Comparison of ENCODE assay signal across 8 cellular contexts in the genomic region with DNA sequence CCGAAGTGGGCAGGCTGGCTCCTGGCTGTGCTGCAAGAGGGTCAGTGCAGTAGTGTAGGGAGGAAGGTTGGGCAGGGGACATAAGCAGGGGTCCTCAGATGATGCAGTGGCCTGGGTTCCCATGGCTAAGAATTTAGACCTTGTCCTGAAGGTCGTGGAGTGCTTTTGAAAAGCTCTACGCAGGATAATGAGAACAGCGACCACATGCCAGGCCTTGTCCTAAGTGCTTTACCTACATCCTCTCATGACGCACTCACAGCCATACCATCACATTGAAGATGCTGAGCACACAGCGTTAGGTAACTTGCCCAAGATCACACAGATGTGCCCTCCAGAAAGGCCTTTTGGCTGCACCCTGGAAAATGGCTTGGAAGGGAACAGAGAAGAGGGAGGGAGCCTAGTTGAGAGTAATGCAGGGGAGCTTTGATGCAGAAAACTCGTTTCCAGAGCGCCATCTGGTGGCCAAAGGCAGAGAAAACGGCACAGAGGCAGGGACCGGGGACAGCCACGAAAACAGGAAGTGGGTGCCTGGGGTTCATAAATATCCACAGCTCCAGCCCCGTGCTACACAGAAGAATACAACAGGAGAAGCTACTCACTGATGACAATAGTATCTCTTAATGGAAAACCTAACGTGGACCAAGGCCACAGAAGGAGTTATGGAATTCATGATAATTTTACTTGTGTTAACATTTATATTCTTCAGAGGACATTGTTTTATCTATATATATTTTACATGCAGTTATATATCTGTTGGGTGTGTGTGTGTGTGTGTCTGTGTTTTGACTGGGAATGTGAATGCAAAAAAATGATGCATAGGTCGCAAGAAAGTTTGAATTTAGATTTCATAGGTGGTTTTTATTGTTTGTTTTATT. TPM values are rescaled to one million over a fixed set of nuclear protein-coding genes. Genes with fewer than 3 reads are reported as not detected.
DNase-seq lines count a peak whose midpoint lies in the region; ATAC-seq, FAIRE-seq and TF ChIP-seq lines count a peak whose summit lies in the region.

No MANE protein-coding gene starts in this region.

- peak; percentile 98 for FAIRE-seq in GM19239 (lab: Jason Lieb, UNC)

- H3K27ac ChIP-seq in liver (ENCODE audit: low read depth in 1 of 2, low read length in 2 of 2), result no peak overlapping the region

- H3K27me3 ChIP-seq in liver (ENCODE audit: control insufficient read depth in 4 of 4, insufficient read depth in 4 of 4, low read length in 3 of 4), result no peaks in the 10 kb centered on the region

- peak in 13 of 14 donors; percentile 14 to 89 (median 82) for DNase-seq in C1 segment of cervical spinal cord (lab: John Stamatoyannopoulos, UW)
- peak; percentile 72 for DNase-seq in GM19239 (ENCODE audit: insufficient read length, low spot score)
- DNase-seq in NCI-H345 treated with DMSO at 0.1 percent for 48 hours (lab: John Stamatoyannopoulos, UW; ENCODE audit: unreplicated experiment), result peak; percentile 81
- peak; percentile 88 for DNase-seq in activated CD4-positive, CD25-positive, alpha-beta regulatory T cell treated with anti-CD3 and anti-CD28 coated beads, Interleukin-2, amount 50 U/mL, for 72 hours
- peak; percentile 89 for DNase-seq in cerebellum (ENCODE audit: low spot score)
- peak; percentile 72 to 83 (median 73) for DNase-seq in stimulated activated CD4-positive, alpha-beta T cell treated with anti-CD3 and anti-CD28 coated beads, TNF-alpha, amount 100 ng/mL, for 4 hours (ENCODE audit: low read depth in 3 of 3)

- no peak overlapping the region for H3K4me3 ChIP-seq in liver (ENCODE audit: low read depth in 1 of 3, low read length in 3 of 3)

- H3K9ac ChIP-seq in liver (ENCODE audit: low read depth in 1 of 2, low read length in 2 of 2), result no peak overlapping the region

- peak; percentile 89 for TF ChIP-seq CTCF in liver (IDR thresholded peaks at IDR 0.05; ENCODE audit: low read depth, low read length, missing input control)

- peak; percentile 94 for ATAC-seq in HG03354 (IDR thresholded peaks at IDR 0.05; ENCODE audit: poor library complexity, severe bottlenecking, unreplicated experiment)

- WGBS in liver, result 29% methylated on average over 14 of the region's 14 CpGs

- peaks cover 0 to 16% (median 5%) of the 10 kb centered on the region in 4 donors for H3K4me1 ChIP-seq in liver (ENCODE audit: control insufficient read depth in 4 of 4, insufficient read depth in 4 of 4, low read length in 3 of 4)

- H3K36me3 ChIP-seq in liver (ENCODE audit: control insufficient read depth in 4 of 4, insufficient read depth in 3 of 4, low read depth in 1 of 4, low read length in 3 of 4), result no peaks in the 10 kb centered on the region

- peak; percentile 94 to 97 for TF ChIP-seq RAD21 in liver (IDR thresholded peaks at IDR 0.05)

- no peaks in the 10 kb centered on the region for H3K9me3 ChIP-seq in liver (ENCODE audit: control insufficient read depth in 4 of 4, low read length in 3 of 4)

TF ChIP-seq in liver, 16 proteins besides CTCF, POLR2A, EP300 and RAD21:
- TF ChIP-seq EGR1 (IDR thresholded peaks at IDR 0.05; ENCODE audit: low read depth in 2 of 2) (no peak), NR2F2 (IDR thresholded peaks at IDR 0.05) (no peak), FOXA1 (IDR thresholded peaks at IDR 0.05) (no peak), FOXA2 (IDR thresholded peaks at IDR 0.05) (no peak), TAF1 (conservative IDR thresholded peaks at IDR 0.05) (no peak), HNF4G (IDR thresholded peaks at IDR 0.05) (no peak), YY1 (IDR thresholded peaks at IDR 0.05) (no peak), SP1 (IDR thresholded peaks at IDR 0.05) (no peak), JUND (IDR thresholded peaks at IDR 0.05) (no peak), GABPA (IDR thresholded peaks at IDR 0.05 in 1 of 2, conservative IDR thresholded peaks at IDR 0.05 in 1 of 2) (peak in 1 of 2 donors; percentile 38), RXRA (IDR thresholded peaks at IDR 0.05) (peak; percentile 11 to 12), HNF4A (conservative IDR thresholded peaks at IDR 0.05) (peak in 1 of 2 donors; percentile 11)
- TF ChIP-seq, protein P1, sequence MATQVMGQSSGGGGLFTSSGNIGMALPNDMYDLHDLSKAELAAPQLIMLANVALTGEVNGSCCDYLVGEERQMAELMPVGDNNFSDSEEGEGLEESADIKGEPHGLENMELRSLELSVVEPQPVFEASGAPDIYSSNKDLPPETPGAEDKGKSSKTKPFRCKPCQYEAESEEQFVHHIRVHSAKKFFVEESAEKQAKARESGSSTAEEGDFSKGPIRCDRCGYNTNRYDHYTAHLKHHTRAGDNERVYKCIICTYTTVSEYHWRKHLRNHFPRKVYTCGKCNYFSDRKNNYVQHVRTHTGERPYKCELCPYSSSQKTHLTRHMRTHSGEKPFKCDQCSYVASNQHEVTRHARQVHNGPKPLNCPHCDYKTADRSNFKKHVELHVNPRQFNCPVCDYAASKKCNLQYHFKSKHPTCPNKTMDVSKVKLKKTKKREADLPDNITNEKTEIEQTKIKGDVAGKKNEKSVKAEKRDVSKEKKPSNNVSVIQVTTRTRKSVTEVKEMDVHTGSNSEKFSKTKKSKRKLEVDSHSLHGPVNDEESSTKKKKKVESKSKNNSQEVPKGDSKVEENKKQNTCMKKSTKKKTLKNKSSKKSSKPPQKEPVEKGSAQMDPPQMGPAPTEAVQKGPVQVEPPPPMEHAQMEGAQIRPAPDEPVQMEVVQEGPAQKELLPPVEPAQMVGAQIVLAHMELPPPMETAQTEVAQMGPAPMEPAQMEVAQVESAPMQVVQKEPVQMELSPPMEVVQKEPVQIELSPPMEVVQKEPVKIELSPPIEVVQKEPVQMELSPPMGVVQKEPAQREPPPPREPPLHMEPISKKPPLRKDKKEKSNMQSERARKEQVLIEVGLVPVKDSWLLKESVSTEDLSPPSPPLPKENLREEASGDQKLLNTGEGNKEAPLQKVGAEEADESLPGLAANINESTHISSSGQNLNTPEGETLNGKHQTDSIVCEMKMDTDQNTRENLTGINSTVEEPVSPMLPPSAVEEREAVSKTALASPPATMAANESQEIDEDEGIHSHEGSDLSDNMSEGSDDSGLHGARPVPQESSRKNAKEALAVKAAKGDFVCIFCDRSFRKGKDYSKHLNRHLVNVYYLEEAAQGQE (IDR thresholded peaks at IDR 0.05), result peak; percentile 31
- TF ChIP-seq, protein P2, sequence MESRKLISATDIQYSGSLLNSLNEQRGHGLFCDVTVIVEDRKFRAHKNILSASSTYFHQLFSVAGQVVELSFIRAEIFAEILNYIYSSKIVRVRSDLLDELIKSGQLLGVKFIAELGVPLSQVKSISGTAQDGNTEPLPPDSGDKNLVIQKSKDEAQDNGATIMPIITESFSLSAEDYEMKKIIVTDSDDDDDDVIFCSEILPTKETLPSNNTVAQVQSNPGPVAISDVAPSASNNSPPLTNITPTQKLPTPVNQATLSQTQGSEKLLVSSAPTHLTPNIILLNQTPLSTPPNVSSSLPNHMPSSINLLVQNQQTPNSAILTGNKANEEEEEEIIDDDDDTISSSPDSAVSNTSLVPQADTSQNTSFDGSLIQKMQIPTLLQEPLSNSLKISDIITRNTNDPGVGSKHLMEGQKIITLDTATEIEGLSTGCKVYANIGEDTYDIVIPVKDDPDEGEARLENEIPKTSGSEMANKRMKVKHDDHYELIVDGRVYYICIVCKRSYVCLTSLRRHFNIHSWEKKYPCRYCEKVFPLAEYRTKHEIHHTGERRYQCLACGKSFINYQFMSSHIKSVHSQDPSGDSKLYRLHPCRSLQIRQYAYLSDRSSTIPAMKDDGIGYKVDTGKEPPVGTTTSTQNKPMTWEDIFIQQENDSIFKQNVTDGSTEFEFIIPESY (IDR thresholded peaks at IDR 0.05), result no peak
- TF ChIP-seq, protein P3, sequence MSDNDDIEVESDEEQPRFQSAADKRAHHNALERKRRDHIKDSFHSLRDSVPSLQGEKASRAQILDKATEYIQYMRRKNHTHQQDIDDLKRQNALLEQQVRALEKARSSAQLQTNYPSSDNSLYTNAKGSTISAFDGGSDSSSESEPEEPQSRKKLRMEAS (IDR thresholded peaks at IDR 0.05), result no peak
- TF ChIP-seq, protein P4, sequence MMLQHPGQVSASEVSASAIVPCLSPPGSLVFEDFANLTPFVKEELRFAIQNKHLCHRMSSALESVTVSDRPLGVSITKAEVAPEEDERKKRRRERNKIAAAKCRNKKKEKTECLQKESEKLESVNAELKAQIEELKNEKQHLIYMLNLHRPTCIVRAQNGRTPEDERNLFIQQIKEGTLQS (IDR thresholded peaks at IDR 0.05), result no peak

RNA-seq across cellular contexts. Expression of a gene that starts 2.7 kb away (rescaled TPM):
- total RNA-seq in cerebellum, result 4.2 TPM
- 1 to 10 TPM; 4.8 to 4.9 TPM for total RNA-seq in liver
- polyA plus RNA-seq in liver, result 1 to 10 TPM in 1 of 2 donors, under 1 TPM in 1; 0.74 to 2.7 TPM

RNA-seq across cellular contexts. Expression of a gene that starts 8.2 kb away (rescaled TPM):
- 48.8 TPM for total RNA-seq in cerebellum
- total RNA-seq in liver, result 10 to 100 TPM; 35.5 to 50.6 TPM
- polyA plus RNA-seq in liver, result 10 to 100 TPM; 22.9 to 29.5 TPM

RNA-seq across cellular contexts. Expression of a gene that starts 37.0 kb away (rescaled TPM):
- total RNA-seq in cerebellum, result 50.6 TPM
- total RNA-seq in liver, result 10 to 100 TPM; 33.6 to 49.0 TPM
- 10 to 100 TPM; 23.2 to 47.1 TPM for polyA plus RNA-seq in liver

RNA-seq across cellular contexts. Expression of a gene that starts 52.1 kb away (rescaled TPM):
- total RNA-seq in cerebellum (21.1 TPM), liver (10 to 100 TPM; 11.5 to 15.0 TPM)
- 1 to 10 TPM; 8.0 to 9.5 TPM for polyA plus RNA-seq in liver
